Comparison of ENCODE assay signal across 16 cellular contexts in genomic region chr2:236558999-236559978, GRCh38. TPM values are rescaled to one million over a fixed set of nuclear protein-coding genes. Genes with fewer than 3 reads are reported as not detected.
A peak's percentile ranks its signal among the peaks of the same experiment; 100 is the strongest.
DNase-seq lines count a peak whose midpoint lies in the region; ATAC-seq and TF ChIP-seq lines count a peak whose summit lies in the region.
"Had no signal": no experiment of that assay in that cellular context is flagged by ENCODE, and none has a peak within 500 bp of the region (broad histone marks: within the 10 kb centered on the region; RNA-seq: fewer than 3 reads in every experiment).

No MANE protein-coding gene starts in this region.

- peak overlapping the region; percentile 75 for H3K27ac Mint-ChIP-seq in activated CD8-positive, alpha-beta T cell treated with anti-CD3 and anti-CD28 coated beads for 36 hours
- H3K27ac Mint-ChIP-seq in activated CD8-positive, alpha-beta T cell treated with anti-CD3 and anti-CD28 coated beads, Interleukin-2, amount 10 ng/mL, durations not matched to agents 7 days and 5 days = no peak overlapping the region
- H3K27ac Mint-ChIP-seq in natural killer cell = peak overlapping the region; percentile 58 to 81

- H3K36me3 ChIP-seq in lower lobe of right lung = no peaks in the 10 kb centered on the region
- H3K36me3 ChIP-seq: spleen, thyroid gland had no signal

- peaks cover 52% of the 10 kb centered on the region for H3K4me1 Mint-ChIP-seq in activated CD8-positive, alpha-beta T cell treated with anti-CD3 and anti-CD28 coated beads for 36 hours (ENCODE audit: low read depth)
- peaks cover 44% of the 10 kb centered on the region for H3K4me1 Mint-ChIP-seq in activated CD8-positive, alpha-beta T cell treated with anti-CD3 and anti-CD28 coated beads, Interleukin-2, amount 10 ng/mL, durations not matched to agents 7 days and 5 days (ENCODE audit: low read depth)
- peaks cover 45 to 63% of the 10 kb centered on the region in 2 donors for H3K4me1 Mint-ChIP-seq in natural killer cell

- H3K27ac ChIP-seq in lower lobe of right lung (no peak overlapping the region), foreskin keratinocyte (no peak overlapping the region)
- H3K27ac ChIP-seq: A549, parathyroid adenoma, thyroid gland had no signal

- intact Hi-C loops in activated CD8-positive, alpha-beta T cell treated with anti-CD3 and anti-CD28 coated beads for 36 hours (cut with micrococcal nuclease) = no loop called here
- intact Hi-C loops in natural killer cell (cut with micrococcal nuclease) (no loop called here), lower lobe of right lung (cut with DNase I) (no loop called here)

- no peaks in the 10 kb centered on the region for H3K27me3 ChIP-seq in lower lobe of right lung (ENCODE audit: low read depth)
- peaks cover 3% of the 10 kb centered on the region for H3K27me3 ChIP-seq in foreskin keratinocyte
- H3K27me3 ChIP-seq: spleen, thyroid gland had no signal

- CTCF ChIA-PET in activated CD8-positive, alpha-beta T cell treated with anti-CD3 and anti-CD28 coated beads for 36 hours (lab: Charles Lee) = interaction anchor here (0.8 to 3.3 kb wide), 7 partner anchors 10 to 206 kb away, joined by 3 to 17 read pairs (median 3); partner anchors contain the start of gene ACKR3
- CTCF ChIA-PET in activated CD8-positive, alpha-beta T cell treated with anti-CD3 and anti-CD28 coated beads, Interleukin-2, amount 10 ng/mL, durations not matched to agents 7 days and 5 days (lab: Charles Lee) = interaction anchor here (0.9 to 7.7 kb wide), 6 partner anchors 10 to 46 kb away, joined by 3 to 78 read pairs (median 6); partner anchors contain the start of gene ACKR3

- peak overlapping the region; percentile 34 for H3K4me3 Mint-ChIP-seq in activated CD8-positive, alpha-beta T cell treated with anti-CD3 and anti-CD28 coated beads for 36 hours
- no peak overlapping the region for H3K4me3 Mint-ChIP-seq in activated CD8-positive, alpha-beta T cell treated with anti-CD3 and anti-CD28 coated beads, Interleukin-2, amount 10 ng/mL, durations not matched to agents 7 days and 5 days
- H3K4me3 Mint-ChIP-seq in natural killer cell = peak overlapping the region; percentile 6

- H3K4me1 ChIP-seq in lower lobe of right lung = no peaks in the 10 kb centered on the region
- H3K4me1 ChIP-seq in foreskin keratinocyte = no peaks in the 10 kb centered on the region
- H3K4me1 ChIP-seq: parathyroid adenoma, thyroid gland had no signal

- ATAC-seq in activated CD8-positive, alpha-beta T cell treated with anti-CD3 and anti-CD28 coated beads for 36 hours = peak; percentile 42
- ATAC-seq in activated CD8-positive, alpha-beta T cell treated with anti-CD3 and anti-CD28 coated beads, Interleukin-2, amount 10 ng/mL, durations not matched to agents 7 days and 5 days = no peak
- ATAC-seq in GM21423 (IDR thresholded peaks at IDR 0.05; ENCODE audit: unreplicated experiment) = peak; percentile 69
- ATAC-seq in HG03432 (IDR thresholded peaks at IDR 0.05; ENCODE audit: unreplicated experiment) = peak; percentile 66
- peak in 2 of 3 donors; percentile 21 to 38 for ATAC-seq in natural killer cell
- ATAC-seq in lower lobe of right lung = no peak
- ATAC-seq in foreskin keratinocyte = no peak
- ATAC-seq: A549 had no signal

- no peaks in the 10 kb centered on the region for H3K27me3 Mint-ChIP-seq in activated CD8-positive, alpha-beta T cell treated with anti-CD3 and anti-CD28 coated beads for 36 hours
- H3K27me3 Mint-ChIP-seq in activated CD8-positive, alpha-beta T cell treated with anti-CD3 and anti-CD28 coated beads, Interleukin-2, amount 10 ng/mL, durations not matched to agents 7 days and 5 days (ENCODE audit: low read depth) = no peaks in the 10 kb centered on the region
- H3K27me3 Mint-ChIP-seq in natural killer cell (ENCODE audit: low read depth in 2 of 2) = no peaks in the 10 kb centered on the region

- H3K4me3 ChIP-seq in lower lobe of right lung = no peak overlapping the region
- H3K4me3 ChIP-seq: A549, spleen, thyroid gland had no signal

- peaks cover 7% of the 10 kb centered on the region for H3K9me3 Mint-ChIP-seq in activated CD8-positive, alpha-beta T cell treated with anti-CD3 and anti-CD28 coated beads for 36 hours
- H3K9me3 Mint-ChIP-seq in activated CD8-positive, alpha-beta T cell treated with anti-CD3 and anti-CD28 coated beads, Interleukin-2, amount 10 ng/mL, durations not matched to agents 7 days and 5 days (ENCODE audit: insufficient read depth) = peaks cover 11% of the 10 kb centered on the region
- H3K9me3 Mint-ChIP-seq in natural killer cell = peaks cover 0 to under 1% of the 10 kb centered on the region in 2 donors

- peaks cover 26% of the 10 kb centered on the region for H3K36me3 Mint-ChIP-seq in activated CD8-positive, alpha-beta T cell treated with anti-CD3 and anti-CD28 coated beads for 36 hours (ENCODE audit: low read depth)
- peaks cover 54% of the 10 kb centered on the region for H3K36me3 Mint-ChIP-seq in activated CD8-positive, alpha-beta T cell treated with anti-CD3 and anti-CD28 coated beads, Interleukin-2, amount 10 ng/mL, durations not matched to agents 7 days and 5 days (ENCODE audit: low read depth)
- H3K36me3 Mint-ChIP-seq in natural killer cell = peaks cover 9% of the 10 kb centered on the region

- no peak for TF ChIP-seq CTCF in activated CD8-positive, alpha-beta T cell treated with anti-CD3 and anti-CD28 coated beads for 36 hours (IDR thresholded peaks at IDR 0.05)
- TF ChIP-seq CTCF in natural killer cell (IDR thresholded peaks at IDR 0.05) (no peak), lower lobe of right lung (IDR thresholded peaks at IDR 0.05) (no peak), foreskin keratinocyte (conservative IDR thresholded peaks at IDR 0.05) (no peak)

- H3K9me3 ChIP-seq in lower lobe of right lung = no peaks in the 10 kb centered on the region
- H3K9me3 ChIP-seq: thyroid gland had no signal

- POLR2A ChIA-PET in activated CD8-positive, alpha-beta T cell treated with anti-CD3 and anti-CD28 coated beads for 36 hours (lab: Charles Lee) = interaction anchor here (1.0 to 1.4 kb wide), 2 partner anchors 13 to 28 kb away, joined by 3 read pairs; no protein-coding TSS in a partner anchor
- POLR2A ChIA-PET in activated CD8-positive, alpha-beta T cell treated with anti-CD3 and anti-CD28 coated beads, Interleukin-2, amount 10 ng/mL, durations not matched to agents 7 days and 5 days (lab: Charles Lee) = interaction anchor here (1.2 to 1.4 kb wide), 3 partner anchors 13 to 23 kb away, joined by 3 to 6 read pairs (median 3); no protein-coding TSS in a partner anchor

- DNase-seq in activated CD8-positive, alpha-beta T cell treated with anti-CD3 and anti-CD28 coated beads for 36 hours = no peak
- DNase-seq in activated CD8-positive, alpha-beta T cell treated with anti-CD3 and anti-CD28 coated beads, Interleukin-2, amount 10 ng/mL, durations not matched to agents 7 days and 5 days = no peak
- DNase-seq in natural killer cell (no peak), lower lobe of right lung (no peak), foreskin keratinocyte (no peak), SKM-1 treated with dmso at 0.1 percent for 144 hours (lab: John Stamatoyannopoulos, UW; ENCODE audit: unreplicated experiment) (no peak)
- DNase-seq: midbrain, NCI-H2029, NCI-H774, spleen, thyroid gland had no signal

RNA-seq across cellular contexts. Expression of gene ACKR3, which starts 10.3 kb away (rescaled TPM):
- 1 to 10 TPM; 2.4 to 3.4 TPM for total RNA-seq in activated CD8-positive, alpha-beta T cell treated with anti-CD3 and anti-CD28 coated beads for 36 hours
- 1 to 10 TPM; 3.6 TPM for total RNA-seq in activated CD8-positive, alpha-beta T cell treated with anti-CD3 and anti-CD28 coated beads, Interleukin-2, amount 10 ng/mL, durations not matched to agents 7 days and 5 days
- total RNA-seq in natural killer cell (1 to 10 TPM; 4.4 to 5.5 (median 4.6) TPM), lower lobe of right lung (12.6 TPM), foreskin keratinocyte (1.8 and 2.8 TPM in 2 replicates)
- 1.3 and 1.6 TPM in 2 replicates for polyA plus RNA-seq in foreskin keratinocyte
- total RNA-seq: LHCN-M2 had no signal

Comparison
In these comparisons a context has a peak if more than half of its experiments do, and no peak if none do; other contexts are left out.
1. ATAC-seq: peak in activated CD8-positive, alpha-beta T cell treated with anti-CD3 and anti-CD28 coated beads for 36 hours (single experiment), GM21423 (single experiment), HG03432 (single experiment) and natural killer cell (2 of 3); none in activated CD8-positive, alpha-beta T cell treated with anti-CD3 and anti-CD28 coated beads, Interleukin-2, amount 10 ng/mL, durations not matched to agents 7 days and 5 days (single experiment), lower lobe of right lung (0 of 2) and foreskin keratinocyte (single experiment).